ENCODE assay signal across 18 cellular contexts in the genomic region with DNA sequence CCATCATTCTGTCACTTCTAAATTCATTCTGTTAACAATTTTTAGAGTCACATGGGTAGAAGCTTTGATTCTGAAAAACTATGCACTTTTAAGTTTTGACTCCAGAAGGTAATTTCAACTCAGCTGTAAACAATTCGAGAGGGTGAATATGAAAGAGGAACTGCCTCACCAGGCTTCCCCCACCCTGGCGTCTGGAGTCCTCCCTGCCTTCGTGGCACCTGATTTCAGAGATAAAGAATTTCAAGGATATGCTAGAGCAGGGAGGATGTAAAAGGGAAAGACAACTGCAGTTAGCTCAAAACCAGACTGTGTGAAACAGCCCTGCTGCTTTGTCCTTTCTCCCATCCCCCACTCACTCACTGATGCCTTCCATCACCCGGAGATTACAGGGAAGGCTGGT. TPM values are rescaled to one million over a fixed set of nuclear protein-coding genes. Genes with fewer than 3 reads are reported as not detected.
"Had no signal": no experiment of that assay in that cellular context is flagged by ENCODE, and none has a peak within 500 bp of the region (broad histone marks: within the 10 kb centered on the region; RNA-seq: fewer than 3 reads in every experiment).

No MANE protein-coding gene starts in this region.

- H3K4me3 ChIP-seq: lower lobe of right lung, right atrium auricular region, skin epidermis, testis had no signal

- H3K36me3 ChIP-seq: lower lobe of right lung, neutrophil, right atrium auricular region had no signal

- H3K27ac ChIP-seq: lower lobe of right lung, neutrophil, right atrium auricular region, skin epidermis, testis had no signal

- ATAC-seq: lower lobe of right lung; naive thymus-derived CD4-positive, alpha-beta T cell; stimulated activated naive CD8-positive, alpha-beta T cell treated with anti-CD3 and anti-CD28 coated beads, Interleukin-15, amount 100 ng/mL, for 72 hours had no signal

- FAIRE-seq: TTC549 had no signal

- H3K27me3 ChIP-seq: neutrophil, right atrium auricular region, testis had no signal

- H3K9me3 ChIP-seq: lower lobe of right lung, neutrophil, right atrium auricular region, testis had no signal

- DNase-seq: activated CD4-positive, alpha-beta T cell treated with anti-CD3 and anti-CD28 coated beads, Interleukin-2, amount 50 U/mL, for 4 hours; activated CD4-positive, CD25-positive, alpha-beta regulatory T cell treated with anti-CD3 and anti-CD28 coated beads, Interleukin-2, amount 50 U/mL, for 72 hours; activated effector memory CD4-positive, alpha-beta T cell treated with Interleukin-2 at 50 U/mL for 16 hours; activated T-cell treated with anti-CD3 and anti-CD28 coated beads, Interleukin-2, amount 50 U/mL, for 24 hours; amygdala; cerebellar nuclear complex; dermis blood vessel endothelial cell; erythroblast; lower lobe of right lung; naive thymus-derived CD4-positive, alpha-beta T cell; stimulated activated CD4-positive, alpha-beta T cell treated with anti-CD3 and anti-CD28 coated beads, Interleukin-4, amount 100 ng/mL, for 4 hours; stimulated activated naive CD8-positive, alpha-beta T cell treated with anti-CD3 and anti-CD28 coated beads, Interleukin-15, amount 100 ng/mL, for 72 hours; testis had no signal

- H3K4me1 ChIP-seq: lower lobe of right lung, right atrium auricular region, testis had no signal

RNA-seq across cellular contexts. Expression of gene ONECUT2, which starts 40.7 kb away (rescaled TPM):
- total RNA-seq: mononuclear cell; naive thymus-derived CD4-positive, alpha-beta T cell had no signal
- polyA plus RNA-seq: naive thymus-derived CD4-positive, alpha-beta T cell had no signal
